8 cellular contexts compared by ENCODE assay signal in the genomic region with DNA sequence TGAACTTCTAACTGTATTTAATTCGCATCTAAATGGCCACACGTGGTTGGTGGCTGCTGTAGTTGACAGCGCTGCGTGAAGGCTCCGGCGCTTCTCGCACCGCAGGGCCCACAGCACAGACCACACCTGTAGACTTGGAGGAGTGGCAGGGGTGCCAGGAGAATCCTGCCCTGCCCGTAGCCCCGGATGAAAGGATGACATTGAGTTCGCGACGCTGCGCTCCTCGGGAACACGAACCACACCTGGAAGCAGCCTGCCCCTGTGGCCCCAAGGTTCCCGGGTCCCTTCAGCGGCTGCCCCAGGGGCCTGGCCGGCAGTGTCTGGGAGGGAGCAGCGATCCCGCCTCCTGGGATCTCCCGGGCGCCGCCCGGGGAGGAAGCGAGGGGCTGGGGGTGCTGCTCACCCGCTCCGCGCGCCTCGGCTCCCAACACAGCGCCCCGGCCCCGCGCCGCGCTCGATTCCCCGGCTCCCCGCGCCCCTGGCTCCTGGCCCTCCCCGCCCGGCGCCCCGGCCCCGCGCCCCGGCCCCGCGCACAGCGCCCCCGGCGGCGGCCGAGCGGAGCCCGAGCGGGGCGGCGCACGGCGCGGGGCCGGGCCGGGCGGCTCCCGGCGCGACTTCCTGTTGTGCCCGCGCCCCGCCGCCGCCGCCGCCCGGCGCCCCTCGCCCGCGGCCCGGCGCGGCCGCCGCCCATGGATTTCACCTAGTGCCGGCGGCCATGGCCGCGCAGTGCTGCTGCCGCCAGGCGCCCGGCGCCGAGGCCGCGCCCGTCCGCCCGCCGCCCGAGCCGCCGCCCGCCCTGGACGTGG. TPM values are rescaled to one million over a fixed set of nuclear protein-coding genes. Genes with fewer than 3 reads are reported as not detected.
A peak's percentile ranks its signal among the peaks of the same experiment; 100 is the strongest.
DNase-seq lines count a peak whose midpoint lies in the region; ATAC-seq and TF ChIP-seq lines count a peak whose summit lies in the region.

A gene with protein sequence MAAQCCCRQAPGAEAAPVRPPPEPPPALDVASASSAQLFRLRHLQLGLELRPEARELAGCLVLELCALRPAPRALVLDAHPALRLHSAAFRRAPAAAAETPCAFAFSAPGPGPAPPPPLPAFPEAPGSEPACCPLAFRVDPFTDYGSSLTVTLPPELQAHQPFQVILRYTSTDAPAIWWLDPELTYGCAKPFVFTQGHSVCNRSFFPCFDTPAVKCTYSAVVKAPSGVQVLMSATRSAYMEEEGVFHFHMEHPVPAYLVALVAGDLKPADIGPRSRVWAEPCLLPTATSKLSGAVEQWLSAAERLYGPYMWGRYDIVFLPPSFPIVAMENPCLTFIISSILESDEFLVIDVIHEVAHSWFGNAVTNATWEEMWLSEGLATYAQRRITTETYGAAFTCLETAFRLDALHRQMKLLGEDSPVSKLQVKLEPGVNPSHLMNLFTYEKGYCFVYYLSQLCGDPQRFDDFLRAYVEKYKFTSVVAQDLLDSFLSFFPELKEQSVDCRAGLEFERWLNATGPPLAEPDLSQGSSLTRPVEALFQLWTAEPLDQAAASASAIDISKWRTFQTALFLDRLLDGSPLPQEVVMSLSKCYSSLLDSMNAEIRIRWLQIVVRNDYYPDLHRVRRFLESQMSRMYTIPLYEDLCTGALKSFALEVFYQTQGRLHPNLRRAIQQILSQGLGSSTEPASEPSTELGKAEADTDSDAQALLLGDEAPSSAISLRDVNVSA (plus strand): TSS at position 613 of the 806 bp plus-strand sequence. CDS start 103 bp downstream, at position 716.

- H3K27me3 ChIP-seq in OCI-LY1 (ENCODE audit: insufficient read depth, low read length): no peaks in the 10 kb centered on the region
- H3K27me3 ChIP-seq in foreskin keratinocyte: no peaks in the 10 kb centered on the region
- H3K27me3 ChIP-seq in vagina: no peaks in the 10 kb centered on the region

- no peaks in the 10 kb centered on the region for H3K9me2 ChIP-seq in OCI-LY1 (ENCODE audit: low read depth, low read length)

- intact Hi-C loops in vagina (cut with DNase I): loop anchor here (5.0 kb wide), 1 partner anchor 116 kb away; no protein-coding TSS in a partner anchor

- no peak for TF ChIP-seq POLR2A in vagina (IDR thresholded peaks at IDR 0.05)

- ATAC-seq in HG02981 (IDR thresholded peaks at IDR 0.05; ENCODE audit: unreplicated experiment) (peak; percentile 31), foreskin keratinocyte (peak; percentile 35)

- H3K27ac ChIP-seq in OCI-LY1 (ENCODE audit: low read depth, low read length, poor library complexity, severe bottlenecking) (peak within 1 kb of the TSS; percentile 91), foreskin keratinocyte (no peak within 1 kb of the TSS), vagina (peak within 1 kb of the TSS; percentile 93)

- H3K79me2 ChIP-seq in OCI-LY1 (ENCODE audit: insufficient read depth, low read length): no peaks in the 10 kb centered on the region

- H3K4me1 ChIP-seq in OCI-LY1 (ENCODE audit: insufficient read depth, low read length, severe bottlenecking) (peaks cover 52% of the 10 kb centered on the region), foreskin keratinocyte (peaks cover 8% of the 10 kb centered on the region), vagina (peaks cover 58% of the 10 kb centered on the region)

- TF ChIP-seq CTCF in OCI-LY1 (IDR thresholded peaks at IDR 0.05; ENCODE audit: low read length) (no peak), foreskin keratinocyte (conservative IDR thresholded peaks at IDR 0.05) (no peak), nephron progenitor cell (IDR thresholded peaks at IDR 0.05) (no peak), vagina (IDR thresholded peaks at IDR 0.05) (no peak)

- H3K4me2 ChIP-seq in OCI-LY1 (ENCODE audit: low read length): peak within 1 kb of the TSS; percentile 92

- no peak within 1 kb of the TSS for H2AFZ ChIP-seq in OCI-LY1 (ENCODE audit: low read length)

- DNase-seq in NCI-H2029 (lab: John Stamatoyannopoulos, UW) (peak; percentile 46), NCI-H2029 treated with DMSO at 0.1 percent for 48 hours (lab: John Stamatoyannopoulos, UW) (no peak), foreskin keratinocyte (peak in 1 of 2 donors; percentile 57), nephron progenitor cell (peak; percentile 69), vagina (ENCODE audit: extremely low spot score in 2 of 2) (no peak)
- DNase-seq in activated effector memory CD4-positive, alpha-beta T cell treated with anti-CD3 and anti-CD28 coated beads, Interleukin-2, amount 50 U/mL, for 16 hours: peak; percentile 87

- H3K36me3 ChIP-seq in OCI-LY1 (ENCODE audit: insufficient read depth, low read length) (no peaks in the 10 kb centered on the region; the same call in 1 of the 2 replicates), vagina (no peaks in the 10 kb centered on the region)

- H3K27me3 Mint-ChIP-seq in nephron progenitor cell (ENCODE audit: low read depth, poor library complexity): peaks cover 28% of the 10 kb centered on the region

- H3K9me3 ChIP-seq in OCI-LY1 (ENCODE audit: low read length): no peaks in the 10 kb centered on the region
- no peaks in the 10 kb centered on the region for H3K9me3 ChIP-seq in vagina

- H3K36me3 Mint-ChIP-seq in nephron progenitor cell (ENCODE audit: low read depth): peaks cover 5% of the 10 kb centered on the region

- peaks cover 24% of the 10 kb centered on the region for H3K4me1 Mint-ChIP-seq in nephron progenitor cell

- H3K4me3 Mint-ChIP-seq in nephron progenitor cell: peak within 1 kb of the TSS; percentile 84

- no peaks in the 10 kb centered on the region for H3K9me3 Mint-ChIP-seq in nephron progenitor cell

- H3K9ac ChIP-seq in OCI-LY1 (ENCODE audit: low read length): peak within 1 kb of the TSS; percentile 87

- H3K27ac Mint-ChIP-seq in nephron progenitor cell: no peak within 1 kb of the TSS

- H4K20me1 ChIP-seq in OCI-LY1 (ENCODE audit: insufficient read depth, low read length): no peaks in the 10 kb centered on the region

- no peaks in the 10 kb centered on the region for H3F3A ChIP-seq in OCI-LY1 (ENCODE audit: insufficient read depth, low read length)

- peak within 1 kb of the TSS; percentile 94 for H3K4me3 ChIP-seq in OCI-LY1 (ENCODE audit: low read depth, low read length, poor library complexity, severe bottlenecking)
- H3K4me3 ChIP-seq in vagina: peak within 1 kb of the TSS; percentile 76

RNA-seq across cellular contexts. Expression of the gene that starts here (rescaled TPM):
- 27.1 and 34.0 TPM in 2 replicates for total RNA-seq in foreskin keratinocyte
- polyA plus RNA-seq in foreskin keratinocyte: 41.6 and 53.0 TPM in 2 replicates
- 65.1 TPM for total RNA-seq in vagina

Comparison
In these comparisons a context has a peak if more than half of its experiments do, and no peak if none do; other contexts are left out.
1. DNase-seq: peak in NCI-H2029 (single experiment), activated effector memory CD4-positive, alpha-beta T cell treated with anti-CD3 and anti-CD28 coated beads, Interleukin-2, amount 50 U/mL, for 16 hours (single experiment) and nephron progenitor cell (single experiment); none in NCI-H2029 treated with DMSO at 0.1 percent for 48 hours (single experiment) and vagina (0 of 2).